8 cellular contexts compared by ENCODE assay signal in genomic region chr5:68216737-68217231, GRCh38. TPM values are rescaled to one million over a fixed set of nuclear protein-coding genes. Genes with fewer than 3 reads are reported as not detected.
DNase-seq lines count a peak whose midpoint lies in the region; TF ChIP-seq lines count a peak whose summit lies in the region.

No MANE protein-coding gene starts in this region.

- H2AFZ ChIP-seq in osteoblast (ENCODE audit: low read length) = peak overlapping the region; percentile 89

- H3K9me3 ChIP-seq in HEK293 (ENCODE audit: control insufficient read depth, insufficient read depth, low read depth, low read length) = no peaks in the 10 kb centered on the region
- no peaks in the 10 kb centered on the region; the same call in 1 of the 2 replicates for H3K9me3 ChIP-seq in SJCRH30 (replicated peaks)
- H3K9me3 ChIP-seq in osteoblast (ENCODE audit: low read depth, low read length) = no peaks in the 10 kb centered on the region

- peak overlapping the region; percentile 73 for H3K4me2 ChIP-seq in osteoblast (ENCODE audit: insufficient read depth, low read length)

- no peaks in the 10 kb centered on the region for H3K36me3 ChIP-seq in HEK293 (ENCODE audit: control insufficient read depth in 2 of 2, insufficient read depth in 1 of 2, low read length in 2 of 2)
- H3K36me3 ChIP-seq in SJCRH30 = no peaks in the 10 kb centered on the region
- H3K36me3 ChIP-seq in osteoblast (ENCODE audit: insufficient read depth, low read length) = no peaks in the 10 kb centered on the region

- peak overlapping the region; percentile 89 for H3K4me3 ChIP-seq in HEK293 (ENCODE audit: low read depth, low read length)
- H3K4me3 ChIP-seq in SJCRH30 = peak overlapping the region; percentile 81
- peak overlapping the region; percentile 98 for H3K4me3 ChIP-seq in epithelial cell of proximal tubule (ENCODE audit: low read depth, low read length)
- H3K4me3 ChIP-seq in osteoblast (ENCODE audit: insufficient read depth, low read length) = peak overlapping the region; percentile 93

- POLR2A ChIA-PET in HEK293 (lab: Yijun Ruan, JAX) = interaction anchor here (0.7 to 3.5 kb wide), 10 partner anchors 8 to 970 kb away, joined by 3 to 19 read pairs (median 9); no protein-coding TSS in a partner anchor

- DNase-seq in NOMO-1 treated with DMSO at 0.1 percent for 48 hours (lab: John Stamatoyannopoulos, UW; ENCODE audit: unreplicated experiment) (peak; percentile 58), NOMO-1 treated with dmso at 0.1 percent for 144 hours (lab: John Stamatoyannopoulos, UW; ENCODE audit: unreplicated experiment) (no peak), SJCRH30 (no peak), epithelial cell of proximal tubule (ENCODE audit: low read depth) (no peak), osteoblast (ENCODE audit: insufficient read length, low spot score, missing footprints) (peak; percentile 92), HK-2 (ENCODE audit: unreplicated experiment) (no peak)
- no peak for DNase-seq in stimulated activated CD4-positive, alpha-beta T cell treated with anti-CD3 and anti-CD28 coated beads, Interleukin-1b, Interleukin-23, amount 100 ng/mL, for 48 hours

- H4K20me1 ChIP-seq in osteoblast (ENCODE audit: insufficient read depth, low read length) = peaks cover 33% of the 10 kb centered on the region

- no peak for TF ChIP-seq CTCF in HEK293 (tag by site-specific recombination; IDR thresholded peaks at IDR 0.05)
- no peak for TF ChIP-seq CTCF in epithelial cell of proximal tubule (conservative IDR thresholded peaks at IDR 0.05; ENCODE audit: low read depth, low read length)
- no peak for TF ChIP-seq CTCF in osteoblast (IDR thresholded peaks at IDR 0.05; ENCODE audit: extremely low read depth, low read depth, low read length)

- peaks cover 56% of the 10 kb centered on the region for H3K79me2 ChIP-seq in osteoblast (ENCODE audit: insufficient read depth, low read length)

- H3K4me1 ChIP-seq in HEK293 (ENCODE audit: control insufficient read depth, insufficient read depth, low read length) (peaks cover 3% of the 10 kb centered on the region; the same call in 1 of the 2 replicates), SJCRH30 (0 out of 2 replicates have a peak, but pooled peaks cover 4% of the 10 kb centered on the region), osteoblast (ENCODE audit: insufficient read depth, low read length) (peaks cover 17% of the 10 kb centered on the region)

- CTCF ChIA-PET in HEK293 (lab: Yijun Ruan, JAX) = interaction anchor here (0.5 to 3.0 kb wide), 4 partner anchors 10 to 184 kb away, joined by 3 to 11 read pairs (median 3); no protein-coding TSS in a partner anchor

- H3K27me3 ChIP-seq in SJCRH30 (no peaks in the 10 kb centered on the region), osteoblast (ENCODE audit: insufficient read depth, low read length) (no peaks in the 10 kb centered on the region)

- peak overlapping the region; percentile 98 for H3K27ac ChIP-seq in HEK293 (ENCODE audit: extremely low read depth, low read depth, low read length)
- peak overlapping the region; percentile 53; the same call in 1 of the 2 replicates for H3K27ac ChIP-seq in SJCRH30
- H3K27ac ChIP-seq in osteoblast (ENCODE audit: low read depth, low read length) = peak overlapping the region; percentile 91

TF ChIP-seq in HEK293, 187 proteins besides CTCF, POLR2A, EP300 and RAD21:
- TF ChIP-seq ZNF202 (tag by site-specific recombination; IDR thresholded peaks at IDR 0.05; ENCODE audit: borderline replicate concordance) (no peak), SCRT1 (tag by site-specific recombination; IDR thresholded peaks at IDR 0.05; ENCODE audit: borderline replicate concordance) (peak; percentile 67), ZFHX2 (tag by site-specific recombination; conservative IDR thresholded peaks at IDR 0.05) (no peak), ZNF16 (tag by site-specific recombination; IDR thresholded peaks at IDR 0.05; ENCODE audit: low read depth) (no peak), SCRT2 (tag by site-specific recombination; IDR thresholded peaks at IDR 0.05) (peak; percentile 92)

RNA-seq across cellular contexts. Expression of gene PIK3R1, which starts 1.2 kb away (rescaled TPM):
- total RNA-seq in SJCRH30 (2014; rRNA removed; shearing (Covaris generic)) = 14.7 and 26.0 TPM in 2 replicates
- total RNA-seq in epithelial cell of proximal tubule = 5.9 and 6.8 TPM in 2 replicates
- 26.8 and 37.7 TPM in 2 replicates for total RNA-seq in osteoblast

Comparison
In these comparisons a context has a peak if more than half of its experiments do, and no peak if none do; other contexts are left out.
1. DNase-seq: peak in NOMO-1 treated with DMSO at 0.1 percent for 48 hours (single experiment) and osteoblast (single experiment); none in NOMO-1 treated with dmso at 0.1 percent for 144 hours (single experiment), SJCRH30 (0 of 2), epithelial cell of proximal tubule (single experiment), stimulated activated CD4-positive, alpha-beta T cell treated with anti-CD3 and anti-CD28 coated beads, Interleukin-1b, Interleukin-23, amount 100 ng/mL, for 48 hours (single experiment) and HK-2 (single experiment).
2. Peak in every context shown above with its lines, with median percentiles within 50 percentile points of each other: H3K27ac ChIP-seq and H3K4me3 ChIP-seq.